8 cellular contexts compared by ENCODE assay signal in genomic region chr18:44679056-44679911, GRCh38. TPM values are rescaled to one million over a fixed set of nuclear protein-coding genes. Genes with fewer than 3 reads are reported as not detected.
A peak's percentile ranks its signal among the peaks of the same experiment; 100 is the strongest.
DNase-seq lines count a peak whose midpoint lies in the region; ATAC-seq lines count a peak whose summit lies in the region.

No MANE protein-coding gene starts in this region.

- peak; percentile 92 for DNase-seq in COLO668 (lab: John Stamatoyannopoulos, UW; ENCODE audit: unreplicated experiment)
- DNase-seq in NCI-H774 (lab: John Stamatoyannopoulos, UW): peak; percentile 81
- peak; percentile 85 for DNase-seq in activated CD8-positive, alpha-beta memory T cell treated with anti-CD3 and anti-CD28 coated beads, Interleukin-2, amount 50 U/mL, for 48 hours
- peak; percentile 92 for DNase-seq in epidermal melanocyte (ENCODE audit: insufficient read length, low spot score)
- peak; percentile 65 to 69 for DNase-seq in stimulated activated CD8-positive, alpha-beta memory T cell treated with anti-CD3 and anti-CD28 coated beads, Interleukin-2, amount 100 ng/mL, for 48 hours (ENCODE audit: low read depth in 2 of 2)

- H3K4me3 ChIP-seq in mononuclear cell (ENCODE audit: low read length): peak overlapping the region; percentile 59

- ATAC-seq in GM19452 (IDR thresholded peaks at IDR 0.05; ENCODE audit: unreplicated experiment) (peak; percentile 84), HG03571 (IDR thresholded peaks at IDR 0.05; ENCODE audit: unreplicated experiment) (peak; percentile 94)

- no peaks in the 10 kb centered on the region for H3K9me3 ChIP-seq in mononuclear cell (ENCODE audit: low read depth, low read length)

- H3K4me1 ChIP-seq in mononuclear cell (ENCODE audit: insufficient read depth, low read length): peaks cover 26% of the 10 kb centered on the region

- peaks cover 41% of the 10 kb centered on the region for H3K27me3 ChIP-seq in mononuclear cell (ENCODE audit: insufficient read depth, low read length)

RNA-seq across cellular contexts. Expression of gene SETBP1, which starts 1.4 kb away (rescaled TPM):
- total RNA-seq in mononuclear cell: 5.0 TPM

Comparison
In these comparisons a context has a peak if more than half of its experiments do, and no peak if none do; other contexts are left out.
1. Peak in every context shown above with its lines: DNase-seq, ATAC-seq and H3K4me3 ChIP-seq.